ENCODE assay signal across 2 cellular contexts in genomic region chr10:107619124-107619523, GRCh38.
TF ChIP-seq lines count a peak whose summit lies in the region.

No MANE protein-coding gene starts in this region.

TF ChIP-seq in HEK293T, 16 proteins besides CTCF, POLR2A, EP300 and RAD21 (continued from another document):
- no peak for TF ChIP-seq NFRKB (IDR thresholded peaks at IDR 0.05)
- no peak for TF ChIP-seq FOXK2 (IDR thresholded peaks at IDR 0.05)
- no peak for TF ChIP-seq SP1 (IDR thresholded peaks at IDR 0.05)
- no peak for TF ChIP-seq TARDBP (IDR thresholded peaks at IDR 0.05)
TF ChIP-seq in HEK293T: peak in this region for 0.

TF ChIP-seq in HepG2, 621 proteins besides CTCF, POLR2A, EP300 and RAD21 (continued from another document):
- TF ChIP-seq ZBED4 (CRISPR knock-in tag; IDR thresholded peaks at IDR 0.05; ENCODE audit: borderline replicate concordance) (no peak), KDM3A (CRISPR knock-in tag; IDR thresholded peaks at IDR 0.05; ENCODE audit: low read depth) (no peak), ELF1 (CRISPR knock-in tag; IDR thresholded peaks at IDR 0.05) (no peak), ASH2L (IDR thresholded peaks at IDR 0.05; ENCODE audit: insufficient read length, low read depth, low read length) (no peak), ISX (CRISPR knock-in tag; conservative IDR thresholded peaks at IDR 0.05) (no peak), CCDC6 (CRISPR knock-in tag; IDR thresholded peaks at IDR 0.05) (no peak), MYC (CRISPR knock-in tag; IDR thresholded peaks at IDR 0.05; ENCODE audit: borderline replicate concordance) (no peak), NFKBIZ (CRISPR knock-in tag; IDR thresholded peaks at IDR 0.05) (no peak), BCL3 (CRISPR knock-in tag; IDR thresholded peaks at IDR 0.05) (no peak), U2AF2 (IDR thresholded peaks at IDR 0.05; ENCODE audit: low read depth, low read length) (no peak), PCBP1 (IDR thresholded peaks at IDR 0.05; ENCODE audit: borderline replicate concordance, low read depth, low read length) (no peak), ZNF770 (CRISPR knock-in tag; IDR thresholded peaks at IDR 0.05) (no peak), IRX3 (CRISPR knock-in tag; IDR thresholded peaks at IDR 0.05; ENCODE audit: borderline replicate concordance, low read depth) (no peak), ZNF496 (CRISPR knock-in tag; IDR thresholded peaks at IDR 0.05; ENCODE audit: insufficient replicate concordance) (no peak)
